16 cellular contexts compared by ENCODE assay signal in the genomic region with DNA sequence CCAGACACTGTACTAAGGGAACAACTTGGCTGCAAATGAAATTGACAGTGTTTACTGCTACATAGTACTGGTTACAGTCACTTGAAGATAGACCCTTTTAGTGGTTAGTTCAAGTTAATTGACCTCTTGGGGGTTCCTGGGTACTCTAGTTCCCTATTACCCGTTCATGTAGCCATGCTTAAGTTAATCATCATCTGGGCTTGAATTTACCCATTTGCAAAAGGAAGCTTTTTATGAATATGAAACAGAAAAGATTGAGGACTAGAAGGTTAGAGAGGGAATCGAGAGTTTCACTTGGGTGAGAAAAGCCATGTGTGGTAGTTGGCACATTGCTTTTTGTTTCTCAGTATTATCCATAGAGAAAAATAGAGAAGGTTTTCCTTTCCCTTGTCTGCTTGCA. TPM values are rescaled to one million over a fixed set of nuclear protein-coding genes. Genes with fewer than 3 reads are reported as not detected.
DNase-seq lines count a peak whose midpoint lies in the region; ATAC-seq and TF ChIP-seq lines count a peak whose summit lies in the region.
"Had no signal": no experiment of that assay in that cellular context is flagged by ENCODE, and none has a peak within 500 bp of the region (broad histone marks: within the 10 kb centered on the region; RNA-seq: fewer than 3 reads in every experiment).

No MANE protein-coding gene starts in this region.

- no peak overlapping the region for H3K4me3 ChIP-seq in KMS-11 (IDR thresholded peaks at IDR 0.05; ENCODE audit: insufficient read depth, low read depth, low read length)
- no peak overlapping the region for H3K4me3 ChIP-seq in mucosa of descending colon
- no peak overlapping the region for H3K4me3 ChIP-seq in ascending aorta
- no peak overlapping the region for H3K4me3 ChIP-seq in SJCRH30
- H3K4me3 ChIP-seq: gastroesophageal sphincter, MG63, vagina had no signal

- DNase-seq in GM10266 (ENCODE audit: extremely low spot score) (peak; percentile 24), mucosa of descending colon (no peak), RWPE1 (ENCODE audit: low spot score) (no peak), ascending aorta (ENCODE audit: low spot score in 2 of 2) (no peak), SJCRH30 (no peak)
- DNase-seq: activated T-cell treated with anti-CD3 and anti-CD28 coated beads, Interleukin-2, amount 50 U/mL, for 48 hours; kidney; MG63; NCI-H2227 treated with DMSO at 0.1 percent for 48 hours; T-helper 1 cell had no signal

- no peaks in the 10 kb centered on the region for H3K27me3 ChIP-seq in KMS-11 (ENCODE audit: insufficient read depth, low read depth)
- H3K27me3 ChIP-seq in ascending aorta = no peaks in the 10 kb centered on the region
- H3K27me3 ChIP-seq in SJCRH30 = no peaks in the 10 kb centered on the region
- H3K27me3 ChIP-seq: gastroesophageal sphincter, MG63, vagina had no signal

- peaks cover 9% of the 10 kb centered on the region; the same call in 1 of the 2 replicates for H3K79me2 ChIP-seq in KMS-11 (ENCODE audit: insufficient read depth, low read depth)

- no peak for TF ChIP-seq CTCF in GM10266 (IDR thresholded peaks at IDR 0.05; ENCODE audit: control insufficient read depth, insufficient read depth, low read depth, missing control alignments)
- no peak for TF ChIP-seq CTCF in KMS-11 (conservative IDR thresholded peaks at IDR 0.05; ENCODE audit: low read depth, low read length)
- TF ChIP-seq CTCF in mucosa of descending colon (IDR thresholded peaks at IDR 0.05) = no peak
- TF ChIP-seq CTCF in RWPE1 (conservative IDR thresholded peaks at IDR 0.05; ENCODE audit: low read depth) = no peak
- TF ChIP-seq CTCF in ascending aorta (IDR thresholded peaks at IDR 0.05) = no peak

- no peak overlapping the region for H3K27ac ChIP-seq in KMS-11
- no peak overlapping the region for H3K27ac ChIP-seq in RWPE1
- no peak overlapping the region for H3K27ac ChIP-seq in ascending aorta
- H3K27ac ChIP-seq in SJCRH30 = no peak overlapping the region
- H3K27ac ChIP-seq: gastroesophageal sphincter, vagina had no signal

- POLR2A ChIA-PET in RWPE1 (lab: Yijun Ruan, JAX; ENCODE audit: low non-redundant PET) = no interaction called here

- no peak overlapping the region for H2AFZ ChIP-seq in KMS-11 (ENCODE audit: low read depth)

- no peak overlapping the region for H3K9ac ChIP-seq in KMS-11

- H3K9me3 ChIP-seq in mucosa of descending colon (no peaks in the 10 kb centered on the region), ascending aorta (no peaks in the 10 kb centered on the region), SJCRH30 (replicated peaks) (no peaks in the 10 kb centered on the region)
- H3K9me3 ChIP-seq: gastroesophageal sphincter, MG63, vagina had no signal

- CTCF ChIA-PET in RWPE1 (lab: Yijun Ruan, JAX) = no interaction called here

- peak overlapping the region; percentile 10; the same call in 1 of the 2 replicates for H3K4me2 ChIP-seq in KMS-11

- H3K4me1 ChIP-seq in KMS-11 (ENCODE audit: low read depth, poor library complexity, severe bottlenecking) = peaks cover 32% of the 10 kb centered on the region
- peaks cover 18% of the 10 kb centered on the region for H3K4me1 ChIP-seq in mucosa of descending colon (ENCODE audit: low read depth)
- no peaks in the 10 kb centered on the region for H3K4me1 ChIP-seq in ascending aorta
- peaks cover 6% of the 10 kb centered on the region; the same call in 1 of the 2 replicates for H3K4me1 ChIP-seq in SJCRH30

- H4K20me1 ChIP-seq in KMS-11 (ENCODE audit: insufficient read depth) = no peaks in the 10 kb centered on the region

- H3K36me3 ChIP-seq in KMS-11 (ENCODE audit: insufficient read depth) (no peaks in the 10 kb centered on the region; the same call in 1 of the 2 replicates), mucosa of descending colon (ENCODE audit: low read depth) (no peaks in the 10 kb centered on the region), ascending aorta (peaks cover 25 to 28% of the 10 kb centered on the region in 2 donors), SJCRH30 (peaks cover 27% of the 10 kb centered on the region)

- intact Hi-C loops in mucosa of descending colon (cut with DNase I, micrococcal nuclease) (no loop called here), ascending aorta (cut with DNase I) (no loop called here)

- ATAC-seq in GM19463 (IDR thresholded peaks at IDR 0.05; ENCODE audit: unreplicated experiment) = peak; percentile 56
- ATAC-seq in HG02943 (IDR thresholded peaks at IDR 0.05; ENCODE audit: low read depth, unreplicated experiment) = peak; percentile 45
- no peak for ATAC-seq in mucosa of descending colon
- ATAC-seq: gastroesophageal sphincter; stimulated activated effector memory CD8-positive, alpha-beta T cell treated with anti-CD3 and anti-CD28 coated beads, Interleukin-12 subunit alpha, Interleukin-12 subunit beta, amount 100 ng/mL, for 72 hours had no signal

RNA-seq across cellular contexts. Expression of a gene that starts 2.7 kb away (rescaled TPM):
- total RNA-seq in mucosa of descending colon (10 to 100 TPM; 63.8 to 77.2 (median 71.9) TPM), ascending aorta (22.8 TPM)
- total RNA-seq in SJCRH30 (2014; rRNA removed; shearing (Covaris generic)) = 59.9 and 70.9 TPM in 2 replicates

RNA-seq across cellular contexts. Expression of a gene that starts 30.8 kb away (rescaled TPM):
- total RNA-seq in mucosa of descending colon (1 to 10 TPM; 4.7 to 6.6 (median 6.0) TPM), ascending aorta (8.8 TPM)
- 36.7 and 40.2 TPM in 2 replicates for total RNA-seq in SJCRH30 (2014; rRNA removed; shearing (Covaris generic))
